ENCODE assay signal across 28 cellular contexts in the genomic region with DNA sequence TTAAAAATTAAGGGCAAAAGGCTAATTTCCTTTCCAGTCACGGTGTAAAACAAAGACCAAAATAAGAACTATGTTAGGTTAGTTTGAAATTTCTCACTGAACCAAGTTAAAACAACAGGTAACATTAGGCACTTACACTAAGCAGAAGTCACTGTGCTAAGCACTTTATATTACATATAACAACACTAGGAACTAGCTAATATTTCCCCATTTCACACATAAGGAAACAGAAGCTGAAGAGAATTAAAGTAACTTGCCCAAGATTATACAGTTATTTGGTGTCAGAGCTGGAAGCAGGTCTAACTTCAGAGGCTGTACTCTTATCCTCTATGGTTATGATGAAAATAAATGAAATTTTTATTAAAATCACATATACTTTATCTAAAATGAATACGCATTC. TPM values are rescaled to one million over a fixed set of nuclear protein-coding genes. Genes with fewer than 3 reads are reported as not detected.
DNase-seq lines count a peak whose midpoint lies in the region; ATAC-seq and TF ChIP-seq lines count a peak whose summit lies in the region.
"Had no signal": no experiment of that assay in that cellular context is flagged by ENCODE, and none has a peak within 500 bp of the region (broad histone marks: within the 10 kb centered on the region; RNA-seq: fewer than 3 reads in every experiment).

No MANE protein-coding gene starts in this region.

- peak; percentile 29 for ATAC-seq in memory B cell (ENCODE audit: low read depth)
- ATAC-seq in left lobe of liver = no peak
- ATAC-seq: body of pancreas; gastrocnemius medialis; stimulated activated naive CD8-positive, alpha-beta T cell treated with anti-CD3 and anti-CD28 coated beads, Interleukin-15, amount 100 ng/mL, for 72 hours had no signal

- H3K9me3 Mint-ChIP-seq in CD8-positive, alpha-beta memory T cell = no peaks in the 10 kb centered on the region
- H3K9me3 Mint-ChIP-seq in memory B cell (no peaks in the 10 kb centered on the region), HFFc6 (no peaks in the 10 kb centered on the region)
- H3K9me3 Mint-ChIP-seq: stimulated activated naive CD8-positive, alpha-beta T cell treated with anti-CD3 and anti-CD28 coated beads, Interleukin-15, amount 100 ng/mL, for 72 hours; T-helper 2 cell treated with Interferon-gamma antibody and Interleukin-4, amounts not matched to agents 5 μg/mL and 100 μg/mL, for 36 hours had no signal

- H3K4me2 ChIP-seq in SU-DHL-6 (ENCODE audit: low read depth, low read length, poor library complexity, severe bottlenecking) = peak overlapping the region; percentile 40

- H3K27me3 Mint-ChIP-seq in CD8-positive, alpha-beta memory T cell = no peaks in the 10 kb centered on the region
- no peaks in the 10 kb centered on the region for H3K27me3 Mint-ChIP-seq in memory B cell
- peaks cover 2% of the 10 kb centered on the region; the same call in 1 of the 2 replicates for H3K27me3 Mint-ChIP-seq in HFFc6 (ENCODE audit: insufficient read depth)
- H3K27me3 Mint-ChIP-seq: CD4-positive, alpha-beta memory T cell; stimulated activated naive CD8-positive, alpha-beta T cell treated with anti-CD3 and anti-CD28 coated beads, Interleukin-15, amount 100 ng/mL, for 72 hours had no signal

- no peaks in the 10 kb centered on the region for H3K9me3 ChIP-seq in CD8-positive, alpha-beta memory T cell (ENCODE audit: low read length)
- no peaks in the 10 kb centered on the region for H3K9me3 ChIP-seq in SU-DHL-6 (ENCODE audit: insufficient read depth, low read length)
- H3K9me3 ChIP-seq: body of pancreas, esophagus squamous epithelium, gastrocnemius medialis, SJSA1 had no signal

- H3K9ac ChIP-seq in SU-DHL-6 (ENCODE audit: low read length) = no peak overlapping the region

- H3K4me1 ChIP-seq in CD8-positive, alpha-beta memory T cell (ENCODE audit: insufficient read depth, low read length) = peaks cover 56% of the 10 kb centered on the region

- H3K27me3 ChIP-seq in CD8-positive, alpha-beta memory T cell (ENCODE audit: insufficient read depth, low read length, poor library complexity, severe bottlenecking) = no peaks in the 10 kb centered on the region
- H3K27me3 ChIP-seq in SU-DHL-6 (ENCODE audit: low read length) = no peaks in the 10 kb centered on the region
- H3K27me3 ChIP-seq: body of pancreas, esophagus squamous epithelium, gastrocnemius medialis, SJSA1 had no signal

- CTCF ChIA-PET in CD8-positive, alpha-beta memory T cell (lab: Charles Lee) = no interaction called here

- TF ChIP-seq CTCF in SU-DHL-6 (IDR thresholded peaks at IDR 0.05; ENCODE audit: insufficient read depth, low read length, poor library complexity, severe bottlenecking) = no peak
- no peak for TF ChIP-seq CTCF in HFFc6 (IDR thresholded peaks at IDR 0.05)

- no peak overlapping the region for H3K4me3 ChIP-seq in CD8-positive, alpha-beta memory T cell (ENCODE audit: low read length)
- H3K4me3 ChIP-seq in SU-DHL-6 (ENCODE audit: insufficient read depth, low read length, poor library complexity, severe bottlenecking) = no peak overlapping the region
- H3K4me3 ChIP-seq: body of pancreas, esophagus squamous epithelium, gastrocnemius medialis, SJSA1 had no signal

- H3K27ac Mint-ChIP-seq in CD8-positive, alpha-beta memory T cell = peak overlapping the region in 5 of 8 donors; percentile 23 to 70 (median 26)
- H3K27ac Mint-ChIP-seq in memory B cell = peak overlapping the region; percentile 84
- no peak overlapping the region for H3K27ac Mint-ChIP-seq in HFFc6
- H3K27ac Mint-ChIP-seq: stimulated activated naive CD8-positive, alpha-beta T cell treated with anti-CD3 and anti-CD28 coated beads, Interleukin-15, amount 100 ng/mL, for 72 hours; T-helper 2 cell treated with Interferon-gamma antibody and Interleukin-4, amounts not matched to agents 5 μg/mL and 100 μg/mL, for 36 hours had no signal

- peaks cover 0 to 7% (median 3%) of the 10 kb centered on the region in 3 donors for H3K36me3 Mint-ChIP-seq in CD8-positive, alpha-beta memory T cell
- H3K36me3 Mint-ChIP-seq in memory B cell (peaks cover 5% of the 10 kb centered on the region), HFFc6 (ENCODE audit: low read depth) (peaks cover 6% of the 10 kb centered on the region; the same call in 1 of the 2 replicates)

- no peaks in the 10 kb centered on the region for H3K9me2 ChIP-seq in SU-DHL-6 (replicated peaks; ENCODE audit: insufficient read depth, low read length)

- peaks cover 98% of the 10 kb centered on the region for H3K79me2 ChIP-seq in SU-DHL-6 (ENCODE audit: insufficient read depth, low read length)

- peak overlapping the region in 3 of 7 donors; percentile 7 to 33 (median 16) for H3K4me3 Mint-ChIP-seq in CD8-positive, alpha-beta memory T cell
- H3K4me3 Mint-ChIP-seq in memory B cell (peak overlapping the region; percentile 14), HFFc6 (no peak overlapping the region)
- H3K4me3 Mint-ChIP-seq: T-helper 2 cell treated with Interferon-gamma antibody and Interleukin-4, amounts not matched to agents 5 μg/mL and 100 μg/mL, for 36 hours had no signal

- H3K36me3 ChIP-seq in CD8-positive, alpha-beta memory T cell (ENCODE audit: insufficient read depth, low read length) = no peaks in the 10 kb centered on the region
- no peaks in the 10 kb centered on the region for H3K36me3 ChIP-seq in SU-DHL-6 (ENCODE audit: low read length)
- H3K36me3 ChIP-seq: esophagus squamous epithelium, gastrocnemius medialis, SJSA1, WERI-Rb-1 had no signal

- DNase-seq in AML-193 (lab: John Stamatoyannopoulos, UW) (peak; percentile 40 to 46), memory B cell (ENCODE audit: low spot score in 2 of 2) (no peak), left lobe of liver (ENCODE audit: low spot score) (no peak), HFFc6 (no peak), glomerular visceral epithelial cell (ENCODE audit: extremely low spot score) (no peak)
- no peak for DNase-seq in CD8-positive, alpha-beta memory T cell
- no peak for DNase-seq in activated CD8-positive, alpha-beta memory T cell treated with anti-CD3 and anti-CD28 coated beads, Interleukin-2, amount 50 U/mL, for 48 hours
- DNase-seq: activated CD4-positive, alpha-beta T cell treated with anti-CD3 and anti-CD28 coated beads, Interleukin-2, amount 50 U/mL, for 4 hours; activated CD8-positive, alpha-beta memory T cell treated with anti-CD3 and anti-CD28 coated beads, Interleukin-2, amount 50 U/mL, for 4 hours; activated effector memory CD4-positive, alpha-beta T cell treated with anti-CD3 and anti-CD28 coated beads, Interleukin-2, amount 50 U/mL, for 16 hours; body of pancreas; CD4-positive, alpha-beta memory T cell; DMS53; effector memory CD4-positive, alpha-beta T cell; esophagus squamous epithelium; gastrocnemius medialis; mammary epithelial cell; NCI-H1092 treated with DMSO at 0.1 percent for 48 hours; NCI-H2029; NCI-H345; occipital lobe; stimulated activated CD4-positive, alpha-beta T cell treated with anti-CD3 and anti-CD28 coated beads, Interleukin-4, amount 100 ng/mL, for 1 hour; stimulated activated naive CD8-positive, alpha-beta T cell treated with anti-CD3 and anti-CD28 coated beads, Interleukin-15, amount 100 ng/mL, for 72 hours; trophoblast cell; WERI-Rb-1 had no signal

- peaks cover 27% of the 10 kb centered on the region for H4K20me1 ChIP-seq in SU-DHL-6 (ENCODE audit: low read depth, low read length)

- peaks cover 78 to 91% (median 85%) of the 10 kb centered on the region in 3 donors for H3K4me1 Mint-ChIP-seq in CD8-positive, alpha-beta memory T cell
- H3K4me1 Mint-ChIP-seq in memory B cell (peaks cover 61% of the 10 kb centered on the region), HFFc6 (ENCODE audit: low read depth) (peaks cover 19% of the 10 kb centered on the region)

- H3F3A ChIP-seq in SU-DHL-6 (ENCODE audit: insufficient read depth) = peaks cover 16% of the 10 kb centered on the region

- no peak overlapping the region for H3K27ac ChIP-seq in CD8-positive, alpha-beta memory T cell (ENCODE audit: low read depth, low read length)
- H3K27ac ChIP-seq in SU-DHL-6 (ENCODE audit: low read depth, low read length) = peak overlapping the region; percentile 13; the same call in 1 of the 2 replicates
- H3K27ac ChIP-seq: esophagus squamous epithelium, SJSA1, WERI-Rb-1 had no signal

- POLR2A ChIA-PET in CD8-positive, alpha-beta memory T cell (lab: Charles Lee) = interaction anchor here (0.6 kb wide), 1 partner anchor 291 kb away, joined by 8 read pairs; no protein-coding TSS in a partner anchor

- no peak overlapping the region for H2AFZ ChIP-seq in SU-DHL-6 (ENCODE audit: low read depth, low read length, severe bottlenecking)

RNA-seq across cellular contexts. Expression of gene ITSN2, which starts 6.0 kb away (rescaled TPM):
- total RNA-seq in CD8-positive, alpha-beta memory T cell = 10 to 100 TPM; 71.2 to 76.1 TPM
- polyA plus RNA-seq in CD8-positive, alpha-beta memory T cell = 76.7 TPM
- 21.7 TPM for total RNA-seq in left lobe of liver
- 10 to 100 TPM; 26.2 to 32.3 (median 29.5) TPM for total RNA-seq in HFFc6 (2021; fragmentation: NEBNext Ultra II Directional; extraction: Animal tissue kit (Norgen Biotek cat#: 25700))

Comparison
In these comparisons a context has a peak if more than half of its experiments do, and no peak if none do; other contexts are left out.
1. DNase-seq: peak in AML-193 (2 of 2); none in CD8-positive, alpha-beta memory T cell (0 of 5), memory B cell (0 of 2), left lobe of liver (single experiment), HFFc6 (single experiment), activated CD8-positive, alpha-beta memory T cell treated with anti-CD3 and anti-CD28 coated beads, Interleukin-2, amount 50 U/mL, for 48 hours (single experiment) and glomerular visceral epithelial cell (single experiment).